Comparison of ENCODE assay signal across 1 cellular context in the genomic region with DNA sequence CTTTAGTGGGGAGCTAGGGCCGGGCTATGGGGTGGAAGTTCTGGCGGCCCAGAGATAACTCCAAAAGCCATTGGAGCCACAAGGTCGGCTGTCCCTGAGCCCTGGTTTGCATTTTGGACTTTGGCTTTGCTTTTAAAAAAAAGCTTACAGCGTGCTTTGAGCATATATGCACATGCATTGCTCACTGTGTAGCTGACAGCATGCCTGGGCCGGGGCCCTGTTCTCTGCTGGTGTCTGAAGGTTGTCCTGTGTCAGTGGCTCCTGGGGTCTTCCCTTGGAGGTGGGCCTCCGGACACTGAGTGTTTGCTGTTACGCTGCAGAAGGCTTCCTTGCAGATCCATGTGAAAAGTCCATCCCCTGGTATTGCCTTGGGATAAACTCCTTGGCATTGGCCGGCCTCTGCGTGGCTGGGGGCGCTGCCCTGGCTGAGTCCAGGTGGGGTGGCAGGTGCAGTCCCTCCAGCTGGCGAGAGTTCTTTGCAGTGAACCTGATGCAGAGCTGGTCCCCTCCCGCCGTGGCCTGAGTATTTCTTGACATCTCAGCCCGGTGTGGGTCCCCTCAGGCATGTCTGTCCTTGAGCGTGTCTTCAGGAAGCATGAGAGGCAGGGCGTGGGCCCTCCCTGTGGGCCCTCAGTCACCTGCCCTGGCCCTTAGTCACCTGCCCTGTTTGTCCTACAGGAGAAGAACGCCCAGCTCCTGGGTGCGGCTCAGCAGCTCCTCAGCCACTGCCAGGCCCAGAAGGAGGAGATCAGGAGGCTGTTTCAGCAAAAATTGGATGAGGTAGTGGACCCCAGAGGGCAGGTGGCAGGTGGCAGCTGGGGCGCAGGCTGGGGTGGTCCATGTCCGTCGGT.
TF ChIP-seq lines count a peak whose summit lies in the region.

No MANE protein-coding gene starts in this region.

TF ChIP-seq in HepG2, 621 proteins besides CTCF, POLR2A, EP300 and RAD21 (continued from another document and continues in another):
- TF ChIP-seq, protein P1, sequence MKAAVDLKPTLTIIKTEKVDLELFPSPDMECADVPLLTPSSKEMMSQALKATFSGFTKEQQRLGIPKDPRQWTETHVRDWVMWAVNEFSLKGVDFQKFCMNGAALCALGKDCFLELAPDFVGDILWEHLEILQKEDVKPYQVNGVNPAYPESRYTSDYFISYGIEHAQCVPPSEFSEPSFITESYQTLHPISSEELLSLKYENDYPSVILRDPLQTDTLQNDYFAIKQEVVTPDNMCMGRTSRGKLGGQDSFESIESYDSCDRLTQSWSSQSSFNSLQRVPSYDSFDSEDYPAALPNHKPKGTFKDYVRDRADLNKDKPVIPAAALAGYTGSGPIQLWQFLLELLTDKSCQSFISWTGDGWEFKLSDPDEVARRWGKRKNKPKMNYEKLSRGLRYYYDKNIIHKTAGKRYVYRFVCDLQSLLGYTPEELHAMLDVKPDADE (CRISPR knock-in tag; IDR thresholded peaks at IDR 0.05) = peak; percentile 77; the same call in 1 of the 2 replicates
- TF ChIP-seq JDP2 (CRISPR knock-in tag; IDR thresholded peaks at IDR 0.05; ENCODE audit: borderline replicate concordance) = no peak
- no peak for TF ChIP-seq ARID2 (CRISPR knock-in tag; IDR thresholded peaks at IDR 0.05; ENCODE audit: borderline replicate concordance)
- peak; percentile 34 for TF ChIP-seq XRCC5 (optimal IDR thresholded peaks at IDR 0.05; ENCODE audit: low read length)
- no peak for TF ChIP-seq CC2D1A (CRISPR knock-in tag; IDR thresholded peaks at IDR 0.05)
- TF ChIP-seq, protein P2, sequence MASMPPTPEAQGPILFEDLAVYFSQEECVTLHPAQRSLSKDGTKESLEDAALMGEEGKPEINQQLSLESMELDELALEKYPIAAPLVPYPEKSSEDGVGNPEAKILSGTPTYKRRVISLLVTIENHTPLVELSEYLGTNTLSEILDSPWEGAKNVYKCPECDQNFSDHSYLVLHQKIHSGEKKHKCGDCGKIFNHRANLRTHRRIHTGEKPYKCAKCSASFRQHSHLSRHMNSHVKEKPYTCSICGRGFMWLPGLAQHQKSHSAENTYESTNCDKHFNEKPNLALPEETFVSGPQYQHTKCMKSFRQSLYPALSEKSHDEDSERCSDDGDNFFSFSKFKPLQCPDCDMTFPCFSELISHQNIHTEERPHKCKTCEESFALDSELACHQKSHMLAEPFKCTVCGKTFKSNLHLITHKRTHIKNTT (CRISPR knock-in tag; IDR thresholded peaks at IDR 0.05) = no peak
- peak; percentile 72; the same call in 1 of the 2 replicates for TF ChIP-seq FOXM1 (CRISPR knock-in tag; IDR thresholded peaks at IDR 0.05)
- no peak for TF ChIP-seq HHEX (CRISPR knock-in tag; IDR thresholded peaks at IDR 0.05)
- TF ChIP-seq, protein P3, sequence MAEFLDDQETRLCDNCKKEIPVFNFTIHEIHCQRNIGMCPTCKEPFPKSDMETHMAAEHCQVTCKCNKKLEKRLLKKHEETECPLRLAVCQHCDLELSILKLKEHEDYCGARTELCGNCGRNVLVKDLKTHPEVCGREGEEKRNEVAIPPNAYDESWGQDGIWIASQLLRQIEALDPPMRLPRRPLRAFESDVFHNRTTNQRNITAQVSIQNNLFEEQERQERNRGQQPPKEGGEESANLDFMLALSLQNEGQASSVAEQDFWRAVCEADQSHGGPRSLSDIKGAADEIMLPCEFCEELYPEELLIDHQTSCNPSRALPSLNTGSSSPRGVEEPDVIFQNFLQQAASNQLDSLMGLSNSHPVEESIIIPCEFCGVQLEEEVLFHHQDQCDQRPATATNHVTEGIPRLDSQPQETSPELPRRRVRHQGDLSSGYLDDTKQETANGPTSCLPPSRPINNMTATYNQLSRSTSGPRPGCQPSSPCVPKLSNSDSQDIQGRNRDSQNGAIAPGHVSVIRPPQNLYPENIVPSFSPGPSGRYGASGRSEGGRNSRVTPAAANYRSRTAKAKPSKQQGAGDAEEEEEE (CRISPR knock-in tag; IDR thresholded peaks at IDR 0.05; ENCODE audit: borderline replicate concordance) = no peak
- TF ChIP-seq, protein P4, sequence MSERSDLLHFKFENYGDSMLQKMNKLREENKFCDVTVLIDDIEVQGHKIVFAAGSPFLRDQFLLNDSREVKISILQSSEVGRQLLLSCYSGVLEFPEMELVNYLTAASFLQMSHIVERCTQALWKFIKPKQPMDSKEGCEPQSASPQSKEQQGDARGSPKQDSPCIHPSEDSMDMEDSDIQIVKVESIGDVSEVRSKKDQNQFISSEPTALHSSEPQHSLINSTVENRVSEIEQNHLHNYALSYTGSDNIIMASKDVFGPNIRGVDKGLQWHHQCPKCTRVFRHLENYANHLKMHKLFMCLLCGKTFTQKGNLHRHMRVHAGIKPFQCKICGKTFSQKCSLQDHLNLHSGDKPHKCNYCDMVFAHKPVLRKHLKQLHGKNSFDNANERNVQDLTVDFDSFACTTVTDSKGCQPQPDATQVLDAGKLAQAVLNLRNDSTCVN (CRISPR knock-in tag; IDR thresholded peaks at IDR 0.05; ENCODE audit: borderline replicate concordance) = peak; percentile 68; the same call in 1 of the 2 replicates
- no peak for TF ChIP-seq ETV6 (CRISPR knock-in tag; conservative IDR thresholded peaks at IDR 0.05)
- TF ChIP-seq, protein P5, sequence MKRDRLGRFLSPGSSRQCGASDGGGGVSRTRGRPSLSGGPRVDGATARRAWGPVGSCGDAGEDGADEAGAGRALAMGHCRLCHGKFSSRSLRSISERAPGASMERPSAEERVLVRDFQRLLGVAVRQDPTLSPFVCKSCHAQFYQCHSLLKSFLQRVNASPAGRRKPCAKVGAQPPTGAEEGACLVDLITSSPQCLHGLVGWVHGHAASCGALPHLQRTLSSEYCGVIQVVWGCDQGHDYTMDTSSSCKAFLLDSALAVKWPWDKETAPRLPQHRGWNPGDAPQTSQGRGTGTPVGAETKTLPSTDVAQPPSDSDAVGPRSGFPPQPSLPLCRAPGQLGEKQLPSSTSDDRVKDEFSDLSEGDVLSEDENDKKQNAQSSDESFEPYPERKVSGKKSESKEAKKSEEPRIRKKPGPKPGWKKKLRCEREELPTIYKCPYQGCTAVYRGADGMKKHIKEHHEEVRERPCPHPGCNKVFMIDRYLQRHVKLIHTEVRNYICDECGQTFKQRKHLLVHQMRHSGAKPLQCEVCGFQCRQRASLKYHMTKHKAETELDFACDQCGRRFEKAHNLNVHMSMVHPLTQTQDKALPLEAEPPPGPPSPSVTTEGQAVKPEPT (CRISPR knock-in tag; IDR thresholded peaks at IDR 0.05; ENCODE audit: low read depth) = 0 out of 2 replicates have a peak, but pooled peaks have one; percentile 65
- TF ChIP-seq, protein P6, sequence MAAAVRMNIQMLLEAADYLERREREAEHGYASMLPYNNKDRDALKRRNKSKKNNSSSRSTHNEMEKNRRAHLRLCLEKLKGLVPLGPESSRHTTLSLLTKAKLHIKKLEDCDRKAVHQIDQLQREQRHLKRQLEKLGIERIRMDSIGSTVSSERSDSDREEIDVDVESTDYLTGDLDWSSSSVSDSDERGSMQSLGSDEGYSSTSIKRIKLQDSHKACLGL (CRISPR knock-in tag; IDR thresholded peaks at IDR 0.05) = peak; percentile 76; the same call in 1 of the 2 replicates
- TF ChIP-seq, protein P7, sequence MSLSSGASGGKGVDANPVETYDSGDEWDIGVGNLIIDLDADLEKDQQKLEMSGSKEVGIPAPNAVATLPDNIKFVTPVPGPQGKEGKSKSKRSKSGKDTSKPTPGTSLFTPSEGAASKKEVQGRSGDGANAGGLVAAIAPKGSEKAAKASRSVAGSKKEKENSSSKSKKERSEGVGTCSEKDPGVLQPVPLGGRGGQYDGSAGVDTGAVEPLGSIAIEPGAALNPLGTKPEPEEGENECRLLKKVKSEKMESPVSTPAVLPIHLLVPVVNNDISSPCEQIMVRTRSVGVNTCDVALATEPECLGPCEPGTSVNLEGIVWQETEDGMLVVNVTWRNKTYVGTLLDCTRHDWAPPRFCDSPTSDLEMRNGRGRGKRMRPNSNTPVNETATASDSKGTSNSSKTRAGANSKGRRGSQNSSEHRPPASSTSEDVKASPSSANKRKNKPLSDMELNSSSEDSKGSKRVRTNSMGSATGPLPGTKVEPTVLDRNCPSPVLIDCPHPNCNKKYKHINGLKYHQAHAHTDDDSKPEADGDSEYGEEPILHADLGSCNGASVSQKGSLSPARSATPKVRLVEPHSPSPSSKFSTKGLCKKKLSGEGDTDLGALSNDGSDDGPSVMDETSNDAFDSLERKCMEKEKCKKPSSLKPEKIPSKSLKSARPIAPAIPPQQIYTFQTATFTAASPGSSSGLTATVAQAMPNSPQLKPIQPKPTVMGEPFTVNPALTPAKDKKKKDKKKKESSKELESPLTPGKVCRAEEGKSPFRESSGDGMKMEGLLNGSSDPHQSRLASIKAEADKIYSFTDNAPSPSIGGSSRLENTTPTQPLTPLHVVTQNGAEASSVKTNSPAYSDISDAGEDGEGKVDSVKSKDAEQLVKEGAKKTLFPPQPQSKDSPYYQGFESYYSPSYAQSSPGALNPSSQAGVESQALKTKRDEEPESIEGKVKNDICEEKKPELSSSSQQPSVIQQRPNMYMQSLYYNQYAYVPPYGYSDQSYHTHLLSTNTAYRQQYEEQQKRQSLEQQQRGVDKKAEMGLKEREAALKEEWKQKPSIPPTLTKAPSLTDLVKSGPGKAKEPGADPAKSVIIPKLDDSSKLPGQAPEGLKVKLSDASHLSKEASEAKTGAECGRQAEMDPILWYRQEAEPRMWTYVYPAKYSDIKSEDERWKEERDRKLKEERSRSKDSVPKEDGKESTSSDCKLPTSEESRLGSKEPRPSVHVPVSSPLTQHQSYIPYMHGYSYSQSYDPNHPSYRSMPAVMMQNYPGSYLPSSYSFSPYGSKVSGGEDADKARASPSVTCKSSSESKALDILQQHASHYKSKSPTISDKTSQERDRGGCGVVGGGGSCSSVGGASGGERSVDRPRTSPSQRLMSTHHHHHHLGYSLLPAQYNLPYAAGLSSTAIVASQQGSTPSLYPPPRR (CRISPR knock-in tag; IDR thresholded peaks at IDR 0.05; ENCODE audit: borderline replicate concordance) = peak; percentile 72; the same call in 1 of the 2 replicates
- TF ChIP-seq, protein P8, sequence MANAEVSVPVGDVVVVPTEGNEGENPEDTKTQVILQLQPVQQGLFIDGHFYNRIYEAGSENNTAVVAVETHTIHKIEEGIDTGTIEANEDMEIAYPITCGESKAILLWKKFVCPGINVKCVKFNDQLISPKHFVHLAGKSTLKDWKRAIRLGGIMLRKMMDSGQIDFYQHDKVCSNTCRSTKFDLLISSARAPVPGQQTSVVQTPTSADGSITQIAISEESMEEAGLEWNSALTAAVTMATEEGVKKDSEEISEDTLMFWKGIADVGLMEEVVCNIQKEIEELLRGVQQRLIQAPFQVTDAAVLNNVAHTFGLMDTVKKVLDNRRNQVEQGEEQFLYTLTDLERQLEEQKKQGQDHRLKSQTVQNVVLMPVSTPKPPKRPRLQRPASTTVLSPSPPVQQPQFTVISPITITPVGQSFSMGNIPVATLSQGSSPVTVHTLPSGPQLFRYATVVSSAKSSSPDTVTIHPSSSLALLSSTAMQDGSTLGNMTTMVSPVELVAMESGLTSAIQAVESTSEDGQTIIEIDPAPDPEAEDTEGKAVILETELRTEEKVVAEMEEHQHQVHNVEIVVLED (CRISPR knock-in tag; IDR thresholded peaks at IDR 0.05; ENCODE audit: borderline replicate concordance) = no peak
- TF ChIP-seq ZKSCAN1 (IDR thresholded peaks at IDR 0.05; ENCODE audit: low read length) = no peak
- TF ChIP-seq, protein P9, sequence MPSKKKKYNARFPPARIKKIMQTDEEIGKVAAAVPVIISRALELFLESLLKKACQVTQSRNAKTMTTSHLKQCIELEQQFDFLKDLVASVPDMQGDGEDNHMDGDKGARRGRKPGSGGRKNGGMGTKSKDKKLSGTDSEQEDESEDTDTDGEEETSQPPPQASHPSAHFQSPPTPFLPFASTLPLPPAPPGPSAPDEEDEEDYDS (CRISPR knock-in tag; IDR thresholded peaks at IDR 0.05) = 0 out of 2 replicates have a peak, but pooled peaks have one; percentile 18
- peak; percentile 42; the same call in 1 of the 2 replicates for TF ChIP-seq THAP11 (CRISPR knock-in tag; IDR thresholded peaks at IDR 0.05)
- TF ChIP-seq DPF2 (CRISPR knock-in tag; IDR thresholded peaks at IDR 0.05; ENCODE audit: borderline replicate concordance, low read depth) = peak; percentile 33; the same call in 1 of the 2 replicates
- no peak for TF ChIP-seq SUZ12 (IDR thresholded peaks at IDR 0.05; ENCODE audit: low read depth, low read length)
- no peak for TF ChIP-seq NCOA5 (CRISPR knock-in tag; IDR thresholded peaks at IDR 0.05)
- TF ChIP-seq CHCHD3 (CRISPR knock-in tag; IDR thresholded peaks at IDR 0.05) = no peak
- peak; percentile 45 for TF ChIP-seq SAFB2 (CRISPR knock-in tag; IDR thresholded peaks at IDR 0.05; ENCODE audit: borderline replicate concordance, low read depth)
- peak; percentile 93 for TF ChIP-seq SATB2 (CRISPR knock-in tag; IDR thresholded peaks at IDR 0.05)
- peak; percentile 14; the same call in 1 of the 2 replicates for TF ChIP-seq GZF1 (CRISPR knock-in tag; IDR thresholded peaks at IDR 0.05)
- peak; percentile 47; the same call in 1 of the 2 replicates for TF ChIP-seq RARA (CRISPR knock-in tag; IDR thresholded peaks at IDR 0.05)
- TF ChIP-seq ZNF496 (CRISPR knock-in tag; IDR thresholded peaks at IDR 0.05; ENCODE audit: insufficient replicate concordance) = no peak
- TF ChIP-seq, protein P10, sequence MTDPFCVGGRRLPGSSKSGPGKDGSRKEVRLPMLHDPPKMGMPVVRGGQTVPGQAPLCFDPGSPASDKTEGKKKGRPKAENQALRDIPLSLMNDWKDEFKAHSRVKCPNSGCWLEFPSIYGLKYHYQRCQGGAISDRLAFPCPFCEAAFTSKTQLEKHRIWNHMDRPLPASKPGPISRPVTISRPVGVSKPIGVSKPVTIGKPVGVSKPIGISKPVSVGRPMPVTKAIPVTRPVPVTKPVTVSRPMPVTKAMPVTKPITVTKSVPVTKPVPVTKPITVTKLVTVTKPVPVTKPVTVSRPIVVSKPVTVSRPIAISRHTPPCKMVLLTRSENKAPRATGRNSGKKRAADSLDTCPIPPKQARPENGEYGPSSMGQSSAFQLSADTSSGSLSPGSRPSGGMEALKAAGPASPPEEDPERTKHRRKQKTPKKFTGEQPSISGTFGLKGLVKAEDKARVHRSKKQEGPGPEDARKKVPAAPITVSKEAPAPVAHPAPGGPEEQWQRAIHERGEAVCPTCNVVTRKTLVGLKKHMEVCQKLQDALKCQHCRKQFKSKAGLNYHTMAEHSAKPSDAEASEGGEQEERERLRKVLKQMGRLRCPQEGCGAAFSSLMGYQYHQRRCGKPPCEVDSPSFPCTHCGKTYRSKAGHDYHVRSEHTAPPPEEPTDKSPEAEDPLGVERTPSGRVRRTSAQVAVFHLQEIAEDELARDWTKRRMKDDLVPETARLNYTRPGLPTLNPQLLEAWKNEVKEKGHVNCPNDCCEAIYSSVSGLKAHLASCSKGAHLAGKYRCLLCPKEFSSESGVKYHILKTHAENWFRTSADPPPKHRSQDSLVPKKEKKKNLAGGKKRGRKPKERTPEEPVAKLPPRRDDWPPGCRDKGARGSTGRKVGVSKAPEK (CRISPR knock-in tag; IDR thresholded peaks at IDR 0.05; ENCODE audit: borderline replicate concordance) = no peak
- TF ChIP-seq RBAK (CRISPR knock-in tag; IDR thresholded peaks at IDR 0.05) = no peak
- TF ChIP-seq ZNF761 (CRISPR knock-in tag; conservative IDR thresholded peaks at IDR 0.05) = peak; percentile 74; the same call in 1 of the 2 replicates
- no peak for TF ChIP-seq FOXP1 (IDR thresholded peaks at IDR 0.05)
- TF ChIP-seq FOXP1 (CRISPR knock-in tag; IDR thresholded peaks at IDR 0.05) = no peak
